Comparison of ENCODE assay signal across 9 cellular contexts in genomic region chr14:54683882-54684794, GRCh38.
A peak's percentile ranks its signal among the peaks of the same experiment; 100 is the strongest.
DNase-seq lines count a peak whose midpoint lies in the region; ATAC-seq and TF ChIP-seq lines count a peak whose summit lies in the region.
"Had no signal": no experiment of that assay in that cellular context is flagged by ENCODE, and none has a peak within 500 bp of the region (broad histone marks: within the 10 kb centered on the region; RNA-seq: fewer than 3 reads in every experiment).

No MANE protein-coding gene starts in this region.

- no peak overlapping the region for H3K4me3 Mint-ChIP-seq in CD4-positive, alpha-beta T cell

- no peaks in the 10 kb centered on the region for H3K36me3 ChIP-seq in gastroesophageal sphincter

- H3K9me3 ChIP-seq in gastroesophageal sphincter = no peaks in the 10 kb centered on the region
- H3K9me3 ChIP-seq in CD4-positive, alpha-beta T cell (ENCODE audit: control insufficient read depth, low read length) = no peaks in the 10 kb centered on the region

- no peaks in the 10 kb centered on the region for H3K27me3 Mint-ChIP-seq in CD4-positive, alpha-beta T cell

- H3K4me3 ChIP-seq in gastroesophageal sphincter = no peak overlapping the region

- no peaks in the 10 kb centered on the region for H3K27me3 ChIP-seq in gastroesophageal sphincter
- H3K27me3 ChIP-seq in CD4-positive, alpha-beta T cell (ENCODE audit: control insufficient read depth, insufficient read depth, low read length) = no peaks in the 10 kb centered on the region

- ATAC-seq in gastroesophageal sphincter = peak; percentile 56
- ATAC-seq in sciatic nerve = peak; percentile 31
- ATAC-seq in HG02852 (IDR thresholded peaks at IDR 0.05; ENCODE audit: unreplicated experiment) = no peak
- no peak for ATAC-seq in GM21381 (IDR thresholded peaks at IDR 0.05; ENCODE audit: unreplicated experiment)
- no peak for ATAC-seq in GM19035 (IDR thresholded peaks at IDR 0.05; ENCODE audit: unreplicated experiment)
- ATAC-seq in CD4-positive, alpha-beta T cell (ENCODE audit: poor library complexity) = no peak

- no peak for TF ChIP-seq EP300 in gastroesophageal sphincter (IDR thresholded peaks at IDR 0.05)

- POLR2A ChIA-PET in CD4-positive, alpha-beta T cell (lab: Charles Lee) = no interaction called here

- no peaks in the 10 kb centered on the region for H3K9me3 Mint-ChIP-seq in CD4-positive, alpha-beta T cell

- intact Hi-C loops in sciatic nerve (cut with DNase I) = no loop called here
- intact Hi-C loops in CD4-positive, alpha-beta T cell (cut with DNase I, micrococcal nuclease) = no loop called here

- 0% methylated on average over 2 of the region's 8 CpGs; no CpG with 5 or more reads in 1 of the 2 donors for WGBS in gastroesophageal sphincter (ENCODE audit: low coverage in 1 of 2), 2 donors

- H3K4me1 ChIP-seq in gastroesophageal sphincter = peaks cover 4 to 67% (median 36%) of the 10 kb centered on the region in 3 donors

- no peak for TF ChIP-seq CTCF in gastroesophageal sphincter (IDR thresholded peaks at IDR 0.05)
- no peak for TF ChIP-seq CTCF in CD4-positive, alpha-beta T cell (IDR thresholded peaks at IDR 0.05)

- H3K27ac ChIP-seq in gastroesophageal sphincter = peak overlapping the region; percentile 19 to 88 (median 80)
- no peak overlapping the region for H3K27ac ChIP-seq in CD4-positive, alpha-beta T cell (ENCODE audit: low read depth, low read length)

- no peak for TF ChIP-seq POLR2A in gastroesophageal sphincter (IDR thresholded peaks at IDR 0.05)

- no peak overlapping the region for H3K27ac Mint-ChIP-seq in CD4-positive, alpha-beta T cell

- CTCF ChIA-PET in CD4-positive, alpha-beta T cell (lab: Charles Lee) = interaction anchor here (0.6 kb wide), 1 partner anchor 213 kb away, joined by 3 read pairs; no protein-coding TSS in a partner anchor

- no peaks in the 10 kb centered on the region for H3K4me1 Mint-ChIP-seq in CD4-positive, alpha-beta T cell (ENCODE audit: low read depth)

- DNase-seq in EL = peak; percentile 88
- DNase-seq in T1000 (lab: John Stamatoyannopoulos, UW) = peak; percentile 5
- no peak for DNase-seq in sciatic nerve (ENCODE audit: low spot score)
- DNase-seq in CD4-positive, alpha-beta T cell = no peak
- DNase-seq: islet precursor cell had no signal

- H3K36me3 Mint-ChIP-seq in CD4-positive, alpha-beta T cell (ENCODE audit: low read depth) = no peaks in the 10 kb centered on the region

Comparison
In these comparisons a context has a peak if more than half of its experiments do, and no peak if none do; other contexts are left out.
1. DNase-seq: peak in EL (single experiment) and T1000 (single experiment); none in sciatic nerve (single experiment) and CD4-positive, alpha-beta T cell (0 of 10).
2. ATAC-seq: peak in gastroesophageal sphincter (single experiment) and sciatic nerve (single experiment); none in HG02852 (single experiment), GM21381 (single experiment), GM19035 (single experiment) and CD4-positive, alpha-beta T cell (single experiment).